ENCODE assay signal across 3 cellular contexts in genomic region chr4:1999308-1999707, GRCh38. TPM values are rescaled to one million over a fixed set of nuclear protein-coding genes. Genes with fewer than 3 reads are reported as not detected.
"Had no signal": no experiment of that assay in that cellular context is flagged by ENCODE, and none has a peak within 500 bp of the region (broad histone marks: within the 10 kb centered on the region; RNA-seq: fewer than 3 reads in every experiment).

No MANE protein-coding gene starts in this region.

RNA-seq across cellular contexts. Expression of gene NAT8L, which starts 59.8 kb away (rescaled TPM):
- total RNA-seq: ascending aorta, bronchial epithelial cell, T-helper 17 cell had no signal
